In genomic region chr13:60873116-60873515, GRCh38 we compare ENCODE assay signal across 7 cellular contexts.
"Had no signal": no experiment of that assay in that cellular context is flagged by ENCODE, and none has a peak within 500 bp of the region (broad histone marks: within the 10 kb centered on the region; RNA-seq: fewer than 3 reads in every experiment).

No MANE protein-coding gene starts in this region.

- DNase-seq: GM23248, GOT3, H9, HCEC 1CT, IMR-90, KG1 had no signal

- H3K27ac Mint-ChIP-seq: H9 had no signal

- H3K4me3 ChIP-seq: GM23248, K562 had no signal

- H2AFZ ChIP-seq: GM23248 had no signal

- H3K4me3 Mint-ChIP-seq: H9 had no signal

- H3K27ac ChIP-seq: GM23248 had no signal

- ATAC-seq: K562 had no signal

- H3K9me3 Mint-ChIP-seq: H9 had no signal

- H3K9ac ChIP-seq: GM23248 had no signal
